24 cellular contexts compared by ENCODE assay signal in the genomic region with DNA sequence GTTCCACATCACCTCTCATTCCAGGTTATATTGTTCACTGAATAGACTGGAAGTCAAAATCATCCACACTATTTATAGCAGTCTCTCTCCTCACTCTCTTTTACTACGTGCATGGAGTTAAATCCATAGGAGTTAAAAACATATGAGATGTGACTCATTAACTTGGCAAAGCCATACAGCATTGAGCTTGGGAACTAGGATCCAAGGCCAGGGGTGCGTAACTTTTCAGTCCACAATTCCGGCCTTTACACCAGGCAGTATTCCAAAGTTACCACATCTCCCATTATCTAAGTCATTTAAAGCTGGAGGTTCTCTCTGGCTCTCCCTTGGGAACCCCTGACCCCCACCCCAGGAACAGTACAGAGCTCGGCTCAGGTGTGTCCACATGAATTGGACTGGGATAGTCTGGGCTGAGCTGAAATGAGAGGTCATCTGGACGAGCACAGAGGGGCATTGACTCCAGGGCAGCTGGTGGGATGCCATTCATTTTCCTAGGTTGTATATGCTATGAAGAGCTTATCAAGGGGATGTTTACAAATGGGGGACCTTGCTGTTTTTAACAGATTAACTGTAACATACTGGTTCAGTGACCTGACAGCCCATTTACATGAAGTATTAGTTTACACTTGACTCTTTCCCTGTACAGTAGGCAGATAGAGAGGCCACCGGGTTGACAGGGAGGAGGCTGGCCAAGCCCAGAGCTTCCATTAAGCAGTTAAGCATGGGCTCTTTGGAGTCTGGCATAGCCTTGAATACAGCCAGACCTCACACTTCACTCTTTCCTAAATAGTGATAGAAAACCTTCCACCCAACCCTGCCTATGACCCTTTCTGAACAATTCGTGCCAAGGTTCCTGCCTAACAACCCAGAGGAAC.
"Had no signal": no experiment of that assay in that cellular context is flagged by ENCODE, and none has a peak within 500 bp of the region (broad histone marks: within the 10 kb centered on the region; RNA-seq: fewer than 3 reads in every experiment).

No MANE protein-coding gene starts in this region.

- H3K9me3 ChIP-seq: esophagus squamous epithelium, gastrocnemius medialis, neutrophil, ovary, prostate gland, right atrium auricular region had no signal

- DNase-seq: activated CD4-positive, alpha-beta T cell treated with anti-CD3 and anti-CD28 coated beads, Interleukin-2, amount 10 ng/mL, durations not matched to agents 7 days and 5 days; activated CD4-positive, CD25-positive, alpha-beta regulatory T cell treated with anti-CD3 and anti-CD28 coated beads, Interleukin-2, amount 50 U/mL, for 72 hours; activated CD8-positive, alpha-beta memory T cell treated with anti-CD3 and anti-CD28 coated beads, Interleukin-2, amount 10 ng/mL, durations not matched to agents 7 days and 5 days; activated CD8-positive, alpha-beta T cell treated with anti-CD3 and anti-CD28 coated beads for 36 hours; activated effector memory CD4-positive, alpha-beta T cell treated with anti-CD3 and anti-CD28 coated beads, Interleukin-2, amount 50 U/mL, for 16 hours; activated naive CD4-positive, alpha-beta T cell treated with anti-CD3 and anti-CD28 coated beads, Interleukin-2, amount 10 ng/mL, durations not matched to agents 7 days and 5 days; activated T-cell treated with anti-CD3 and anti-CD28 coated beads for 4 hours; central memory CD4-positive, alpha-beta T cell; effector memory CD8-positive, alpha-beta T cell; esophagus squamous epithelium; gastrocnemius medialis; hypothalamus; left cardiac atrium; ovary; stimulated activated CD4-positive, alpha-beta T cell treated with anti-CD3 and anti-CD28 coated beads, Interleukin-12 subunit alpha, Interleukin-12 subunit beta, amount 100 ng/mL, for 4 hours; stimulated activated naive CD8-positive, alpha-beta T cell treated with anti-CD3 and anti-CD28 coated beads, Interleukin-15, amount 100 ng/mL, for 72 hours; T-helper 1 cell; tibial artery; WERI-Rb-1 had no signal

- H3K27ac ChIP-seq: esophagus squamous epithelium, gastrocnemius medialis, neutrophil, ovary, prostate gland, right atrium auricular region, tibial artery, WERI-Rb-1 had no signal

- H3K36me3 ChIP-seq: esophagus squamous epithelium, gastrocnemius medialis, neutrophil, ovary, prostate gland, right atrium auricular region, WERI-Rb-1 had no signal

- H3K27me3 ChIP-seq: esophagus squamous epithelium, gastrocnemius medialis, neutrophil, ovary, right atrium auricular region, tibial artery had no signal

- H3K4me3 ChIP-seq: esophagus squamous epithelium, gastrocnemius medialis, ovary, prostate gland, right atrium auricular region, tibial artery had no signal

- H3K4me1 ChIP-seq: esophagus squamous epithelium, gastrocnemius medialis, prostate gland, right atrium auricular region, tibial artery had no signal

- ATAC-seq: activated CD8-positive, alpha-beta memory T cell treated with anti-CD3 and anti-CD28 coated beads, Interleukin-2, amount 10 ng/mL, durations not matched to agents 7 days and 5 days; activated CD8-positive, alpha-beta T cell treated with anti-CD3 and anti-CD28 coated beads for 36 hours; effector memory CD8-positive, alpha-beta T cell; gastrocnemius medialis; left cardiac atrium; natural killer cell treated with Interleukin-12 subunit alpha and Interleukin-12 subunit beta and Interleukin-15 and Interleukin-18, amount 100 ng/mL, for 72 hours; stimulated activated effector memory CD8-positive, alpha-beta T cell treated with anti-CD3 and anti-CD28 coated beads, Interleukin-12 subunit alpha, Interleukin-12 subunit beta, amount 100 ng/mL, for 72 hours; stimulated activated naive CD8-positive, alpha-beta T cell treated with anti-CD3 and anti-CD28 coated beads, Interleukin-15, amount 100 ng/mL, for 72 hours had no signal
